Comparison of ENCODE assay signal across 23 cellular contexts in the genomic region with DNA sequence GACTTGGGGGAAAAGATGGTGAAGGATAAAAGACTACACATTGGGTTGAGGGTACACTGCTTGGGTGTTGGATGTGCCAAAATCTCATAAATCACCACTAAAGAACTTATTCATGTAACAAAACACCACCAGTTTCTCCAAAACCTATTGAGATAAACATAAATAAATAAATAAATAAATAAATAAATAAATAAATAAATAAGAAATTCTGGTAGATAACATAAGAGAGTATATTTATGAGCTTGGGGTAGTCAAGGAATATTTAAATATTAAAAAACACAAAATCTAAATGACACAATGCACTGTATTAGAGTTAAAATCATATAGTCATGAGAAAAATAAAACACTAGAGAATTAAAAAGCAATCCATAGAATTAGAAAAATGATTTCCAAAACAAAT.
"Had no signal": no experiment of that assay in that cellular context is flagged by ENCODE, and none has a peak within 500 bp of the region (broad histone marks: within the 10 kb centered on the region; RNA-seq: fewer than 3 reads in every experiment).

No MANE protein-coding gene starts in this region.

- H3K4me1 ChIP-seq: esophagus muscularis mucosa, foreskin keratinocyte, gastrocnemius medialis, heart right ventricle, left ventricle myocardium inferior, lower lobe of right lung had no signal

- DNase-seq: dermis blood vessel endothelial cell; dorsolateral prefrontal cortex; effector CD4-positive, alpha-beta T cell; effector memory CD4-positive, alpha-beta T cell; foreskin keratinocyte; gastrocnemius medialis; glutamatergic neuron; head of caudate nucleus; heart right ventricle; hippocampal formation; kidney glomerular epithelial cell; left colon; left ventricle myocardium inferior; lower lobe of right lung; mesenchymal stem cell; mucosa of descending colon; naive B cell had no signal

- H3K9me3 ChIP-seq: gastrocnemius medialis, lower lobe of right lung had no signal

- FAIRE-seq: colon, endothelial cell of umbilical vein, islet of Langerhans, keratinocyte had no signal

- H3K4me3 ChIP-seq: coronary artery, dorsolateral prefrontal cortex, esophagus muscularis mucosa, gastrocnemius medialis, heart right ventricle, left ventricle myocardium inferior, lower lobe of right lung, mucosa of descending colon had no signal

- H3K36me3 ChIP-seq: esophagus muscularis mucosa, gastrocnemius medialis, heart right ventricle, left ventricle myocardium inferior, lower lobe of right lung had no signal

- H3K27ac ChIP-seq: coronary artery, dorsolateral prefrontal cortex, esophagus muscularis mucosa, foreskin keratinocyte, gastrocnemius medialis, heart right ventricle, left ventricle myocardium inferior, lower lobe of right lung had no signal
